15 cellular contexts compared by ENCODE assay signal in the genomic region with DNA sequence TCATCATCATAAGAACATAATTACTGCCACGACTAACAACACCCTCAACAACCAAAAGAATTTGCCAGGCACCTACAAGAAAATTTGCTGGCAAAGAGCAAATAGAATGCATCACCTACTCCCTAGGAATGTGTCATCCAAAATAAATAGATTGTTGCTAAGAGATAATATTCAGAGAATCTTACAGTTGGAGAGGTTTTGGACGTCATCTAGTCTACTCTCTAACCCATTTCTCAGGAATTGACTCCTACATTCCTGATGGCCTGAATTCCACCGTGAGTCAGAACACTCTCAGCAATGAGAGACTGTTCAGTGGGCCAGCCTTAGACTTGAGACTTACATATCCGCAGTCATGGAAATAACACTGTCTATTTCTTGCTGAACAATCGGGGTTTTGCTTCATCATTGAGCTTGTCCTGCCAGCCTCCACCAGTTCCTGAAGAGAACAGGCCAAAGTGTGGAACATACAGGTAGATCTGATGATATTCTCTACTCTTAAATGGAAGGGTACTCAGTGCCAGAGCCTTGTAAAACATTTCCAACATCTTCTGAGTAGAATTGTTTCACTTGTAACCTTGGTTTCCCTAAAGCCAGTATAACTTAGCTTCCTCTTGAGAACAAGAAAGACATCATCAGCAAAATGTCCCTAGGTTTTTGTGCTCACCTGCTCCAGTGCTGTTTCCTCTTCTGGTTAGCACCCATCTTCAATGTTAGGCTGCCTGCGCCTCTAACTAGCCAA. TPM values are rescaled to one million over a fixed set of nuclear protein-coding genes. Genes with fewer than 3 reads are reported as not detected.
DNase-seq lines count a peak whose midpoint lies in the region; ATAC-seq and TF ChIP-seq lines count a peak whose summit lies in the region.
"Had no signal": no experiment of that assay in that cellular context is flagged by ENCODE, and none has a peak within 500 bp of the region (broad histone marks: within the 10 kb centered on the region; RNA-seq: fewer than 3 reads in every experiment).

No MANE protein-coding gene starts in this region.

- H3K4me1 Mint-ChIP-seq in activated naive CD8-positive, alpha-beta T cell treated with anti-CD3 and anti-CD28 coated beads for 36 hours, result no peaks in the 10 kb centered on the region
- H3K4me1 Mint-ChIP-seq: activated CD4-positive, alpha-beta T cell treated with anti-CD3 and anti-CD28 coated beads, Interleukin-2, amount 10 ng/mL, durations not matched to agents 7 days and 5 days had no signal

- H3K27ac ChIP-seq in angular gyrus (ENCODE audit: low read depth, low read length), result peak overlapping the region; percentile 37
- H3K27ac ChIP-seq: right lobe of liver, SK-N-MC, tibial artery had no signal

- no peak overlapping the region for H3K27ac Mint-ChIP-seq in activated naive CD8-positive, alpha-beta T cell treated with anti-CD3 and anti-CD28 coated beads for 36 hours
- H3K27ac Mint-ChIP-seq: activated CD4-positive, alpha-beta T cell treated with anti-CD3 and anti-CD28 coated beads, Interleukin-2, amount 10 ng/mL, durations not matched to agents 7 days and 5 days had no signal

- peak; percentile 90 for DNase-seq in A172 (ENCODE audit: low spot score)
- DNase-seq in HFF-Myc (ENCODE audit: extremely low read depth, low read depth), result peak; percentile 61
- DNase-seq in iris pigment epithelial cell (ENCODE audit: low read depth), result peak; percentile 39
- no peak for DNase-seq in activated naive CD8-positive, alpha-beta T cell treated with anti-CD3 and anti-CD28 coated beads for 36 hours
- DNase-seq in NOMO-1 (lab: John Stamatoyannopoulos, UW; ENCODE audit: unreplicated experiment in 2 of 2), result no peak
- DNase-seq in NCI-H526 (lab: John Stamatoyannopoulos, UW), result no peak
- DNase-seq: activated CD4-positive, alpha-beta T cell treated with anti-CD3 and anti-CD28 coated beads, Interleukin-2, amount 10 ng/mL, durations not matched to agents 7 days and 5 days; activated naive CD4-positive, alpha-beta T cell treated with Interleukin-2 at 50 U/mL for 16 hours; AML-193; DND-41; right lobe of liver; tibial artery had no signal

- H3K27me3 Mint-ChIP-seq in activated naive CD8-positive, alpha-beta T cell treated with anti-CD3 and anti-CD28 coated beads for 36 hours, result peaks cover 23% of the 10 kb centered on the region

- no peak for TF ChIP-seq CTCF in HFF-Myc (IDR thresholded peaks at IDR 0.05; ENCODE audit: low read depth, low read length, missing control alignments)

- ATAC-seq in HG02938 (IDR thresholded peaks at IDR 0.05; ENCODE audit: unreplicated experiment), result no peak
- ATAC-seq: right lobe of liver had no signal

- no peak overlapping the region for H3K4me3 Mint-ChIP-seq in activated naive CD8-positive, alpha-beta T cell treated with anti-CD3 and anti-CD28 coated beads for 36 hours
- H3K4me3 Mint-ChIP-seq: activated CD4-positive, alpha-beta T cell treated with anti-CD3 and anti-CD28 coated beads, Interleukin-2, amount 10 ng/mL, durations not matched to agents 7 days and 5 days had no signal

- H3K9me3 Mint-ChIP-seq in activated naive CD8-positive, alpha-beta T cell treated with anti-CD3 and anti-CD28 coated beads for 36 hours, result no peaks in the 10 kb centered on the region
- H3K9me3 Mint-ChIP-seq: activated CD4-positive, alpha-beta T cell treated with anti-CD3 and anti-CD28 coated beads, Interleukin-2, amount 10 ng/mL, durations not matched to agents 7 days and 5 days had no signal

- H3K36me3 Mint-ChIP-seq in activated naive CD8-positive, alpha-beta T cell treated with anti-CD3 and anti-CD28 coated beads for 36 hours, result no peaks in the 10 kb centered on the region

- no peak overlapping the region for H3K4me3 ChIP-seq in HFF-Myc (replicated peaks; ENCODE audit: low read depth, low read length)
- H3K4me3 ChIP-seq: right lobe of liver, SK-N-MC, tibial artery had no signal

RNA-seq across cellular contexts. Expression of gene KIRREL3, which starts 8.3 kb away (rescaled TPM):
- total RNA-seq in A172 (2014; rRNA removed; shearing (Covaris generic)), result 0.46 and 1.4 TPM in 2 replicates
- total RNA-seq in activated naive CD8-positive, alpha-beta T cell treated with anti-CD3 and anti-CD28 coated beads for 36 hours, result not detected
- total RNA-seq: activated CD4-positive, alpha-beta T cell treated with anti-CD3 and anti-CD28 coated beads, Interleukin-2, amount 10 ng/mL, durations not matched to agents 7 days and 5 days; right lobe of liver had no signal

Comparison
In these comparisons a context has a peak if more than half of its experiments do, and no peak if none do; other contexts are left out.
1. DNase-seq: peak in A172 (single experiment), HFF-Myc (single experiment) and iris pigment epithelial cell (single experiment); none in activated naive CD8-positive, alpha-beta T cell treated with anti-CD3 and anti-CD28 coated beads for 36 hours (single experiment), NOMO-1 (0 of 2) and NCI-H526 (0 of 2).